14 cellular contexts compared by ENCODE assay signal in genomic region chr3:72595927-72596610, GRCh38.
"Had no signal": no experiment of that assay in that cellular context is flagged by ENCODE, and none has a peak within 500 bp of the region (broad histone marks: within the 10 kb centered on the region; RNA-seq: fewer than 3 reads in every experiment).

No MANE protein-coding gene starts in this region.

- H3K9me3 ChIP-seq: ascending aorta, right atrium auricular region, upper lobe of right lung had no signal

- H3K4me1 ChIP-seq: upper lobe of right lung had no signal

- H3K36me3 ChIP-seq: ascending aorta, right atrium auricular region, upper lobe of right lung had no signal

- DNase-seq: activated B cell treated with CpG ODN at 0.5 μM for 24 hours; activated naive CD8-positive, alpha-beta T cell treated with anti-CD3 and anti-CD28 coated beads, Interleukin-2, amount 10 ng/mL, durations not matched to agents 7 days and 5 days; dermis blood vessel endothelial cell; left ventricle myocardium superior; mesenchymal stem cell; posterior cingulate gyrus; small intestine; stimulated activated CD4-positive, alpha-beta T cell treated with anti-CD3 and anti-CD28 coated beads, Interleukin-4, amount 100 ng/mL, for 4 hours; stimulated activated CD8-positive, alpha-beta memory T cell treated with anti-CD3 and anti-CD28 coated beads, Interleukin-4, amount 100 ng/mL, for 48 hours; stimulated activated naive CD4-positive, alpha-beta T cell treated with Interleukin-2 at 50 U/mL for 16 hours; upper lobe of right lung had no signal

- ATAC-seq: left ventricle myocardium superior; natural killer cell treated with Interleukin-12 subunit alpha and Interleukin-12 subunit beta and Interleukin-15 and Interleukin-18, amount 100 ng/mL, for 72 hours; upper lobe of right lung had no signal

- H3K27ac ChIP-seq: ascending aorta, right atrium auricular region, upper lobe of right lung had no signal

- H3K27me3 ChIP-seq: ascending aorta, right atrium auricular region, upper lobe of right lung had no signal

- H3K4me3 ChIP-seq: ascending aorta, right atrium auricular region, upper lobe of right lung had no signal
